Comparison of ENCODE assay signal across 9 cellular contexts in genomic region chr2:79040967-79041582, GRCh38. TPM values are rescaled to one million over a fixed set of nuclear protein-coding genes. Genes with fewer than 3 reads are reported as not detected.
DNase-seq lines count a peak whose midpoint lies in the region; ATAC-seq and TF ChIP-seq lines count a peak whose summit lies in the region.
"Had no signal": no experiment of that assay in that cellular context is flagged by ENCODE, and none has a peak within 500 bp of the region (broad histone marks: within the 10 kb centered on the region; RNA-seq: fewer than 3 reads in every experiment).

No MANE protein-coding gene starts in this region.

- no peak overlapping the region for H3K18ac ChIP-seq in IMR-90 (ENCODE audit: low read depth, low read length)

- no peak overlapping the region for H2AFZ ChIP-seq in IMR-90 (replicated peaks; ENCODE audit: low read length, poor library complexity)

- no peak overlapping the region for H2BK5ac ChIP-seq in IMR-90 (ENCODE audit: low read depth, low read length, poor library complexity, severe bottlenecking)

- TF ChIP-seq RAD21 in IMR-90 (IDR thresholded peaks at IDR 0.05; ENCODE audit: low read length) (peak; percentile 21; the same call in 1 of the 2 replicates), liver (IDR thresholded peaks at IDR 0.05) (peak; percentile 56 to 66)

- DNase-seq in D341Med (ENCODE audit: low spot score) (peak; percentile 45), IMR-90 (no peak), SW480 (ENCODE audit: low spot score) (peak; percentile 37), KG1 (lab: John Stamatoyannopoulos, UW) (no peak), omental fat pad (ENCODE audit: low spot score) (no peak)

- H3K4me3 ChIP-seq in IMR-90 (ENCODE audit: insufficient read depth, low read depth, low read length) (no peak overlapping the region), liver (ENCODE audit: low read depth in 1 of 3, low read length in 3 of 3) (no peak overlapping the region)

- H3K27me3 ChIP-seq in IMR-90 (ENCODE audit: control insufficient read depth, insufficient read depth, low read length) (no peaks in the 10 kb centered on the region), liver (ENCODE audit: control insufficient read depth in 4 of 4, insufficient read depth in 4 of 4, low read length in 3 of 4) (no peaks in the 10 kb centered on the region)

- H2BK15ac ChIP-seq in IMR-90 (ENCODE audit: low read depth, low read length): no peak overlapping the region

- H3K56ac ChIP-seq in IMR-90 (ENCODE audit: extremely low read depth, insufficient read depth, low read length): no peak overlapping the region

- H2BK20ac ChIP-seq in IMR-90 (ENCODE audit: low read depth, low read length): no peak overlapping the region

- no peak overlapping the region for H3K4ac ChIP-seq in IMR-90 (ENCODE audit: low read depth, low read length)

- no TSS peak for BruUV-seq in IMR-90 (replicated peaks; lab: Mats Ljungman, UMichigan)

- no peak overlapping the region for H3K4me2 ChIP-seq in IMR-90 (ENCODE audit: low read depth, low read length)

- H3K14ac ChIP-seq in IMR-90 (replicated peaks; ENCODE audit: low read depth, low read length): no peak overlapping the region

- H3K9ac ChIP-seq in IMR-90 (ENCODE audit: low read depth, low read length) (no peak overlapping the region), liver (ENCODE audit: low read depth in 1 of 2, low read length in 2 of 2) (no peak overlapping the region)

- CTCF ChIA-PET in IMR-90 (lab: Yijun Ruan, JAX): interaction anchor here (0.7 kb wide), 1 partner anchor 220 kb away, joined by 6 read pairs; no protein-coding TSS in a partner anchor

- ATAC-seq in IMR-90 (ENCODE audit: low read depth) (no peak), omental fat pad (ENCODE audit: low FRiP score) (no peak), GM21447 (IDR thresholded peaks at IDR 0.05; ENCODE audit: unreplicated experiment) (no peak), GM21825 (IDR thresholded peaks at IDR 0.05; ENCODE audit: unreplicated experiment) (no peak)

- H3K4me1 ChIP-seq in IMR-90 (ENCODE audit: control insufficient read depth, insufficient read depth, low read length) (no peaks in the 10 kb centered on the region), liver (ENCODE audit: control insufficient read depth in 4 of 4, insufficient read depth in 4 of 4, low read length in 3 of 4) (no peaks in the 10 kb centered on the region)

- H4K20me1 ChIP-seq in IMR-90 (ENCODE audit: insufficient read depth, low read length): no peaks in the 10 kb centered on the region

- H3K27ac ChIP-seq in IMR-90 (ENCODE audit: insufficient read depth, low read length) (no peak overlapping the region), liver (ENCODE audit: low read depth in 1 of 2, low read length in 2 of 2) (no peak overlapping the region)

- dilution Hi-C loops in IMR-90 (cut with HindIII; ENCODE audit: low sequenced_read_pairs, unreplicated experiment): no loop called here

- no peaks in the 10 kb centered on the region for H3K9me1 ChIP-seq in IMR-90 (ENCODE audit: insufficient read depth, low read length)

- no peak overlapping the region for H3K23ac ChIP-seq in IMR-90 (ENCODE audit: low read depth, low read length)

- no peaks in the 10 kb centered on the region for H3K36me3 ChIP-seq in IMR-90 (ENCODE audit: control insufficient read depth, insufficient read depth, low read length)
- no peaks in the 10 kb centered on the region for H3K36me3 ChIP-seq in liver (ENCODE audit: control insufficient read depth in 4 of 4, insufficient read depth in 3 of 4, low read depth in 1 of 4, low read length in 3 of 4)

- H4K5ac ChIP-seq in IMR-90 (ENCODE audit: low read depth, low read length): no peak overlapping the region

- intact Hi-C loops in IMR-90 (cut with micrococcal nuclease): no loop called here

- no peak overlapping the region for H2AK9ac ChIP-seq in IMR-90 (replicated peaks; ENCODE audit: low read depth, low read length, poor library complexity)

- in situ Hi-C loops in IMR-90 (cut with MboI; ENCODE audit: low sequenced_read_pairs): no loop called here

- peaks cover 8% of the 10 kb centered on the region for H3K9me3 ChIP-seq in IMR-90 (ENCODE audit: control insufficient read depth, insufficient read depth, low read length)
- no peaks in the 10 kb centered on the region for H3K9me3 ChIP-seq in liver (ENCODE audit: control insufficient read depth in 4 of 4, low read length in 3 of 4)

- H3K79me1 ChIP-seq in IMR-90 (ENCODE audit: low read depth in 1 of 2, low read length in 2 of 2): no peaks in the 10 kb centered on the region

- TF ChIP-seq CTCF in IMR-90 (conservative IDR thresholded peaks at IDR 0.05; ENCODE audit: low read depth, low read length) (0 out of 2 replicates have a peak, but pooled peaks have one; percentile 16), liver (IDR thresholded peaks at IDR 0.05; ENCODE audit: low read depth, low read length, missing input control) (peak; percentile 33), omental fat pad (IDR thresholded peaks at IDR 0.05) (no peak)

- WGBS in IMR-90 (ENCODE audit: extremely low coverage in 2 of 2, insufficient read length in 1 of 2), 2 experiments: 100% methylated on average over 1 of the region's 4 CpGs; no CpG with 5 or more reads in 1 of the 2 experiments
- 18% methylated on average over 4 of the region's 4 CpGs for WGBS in liver

- no peak overlapping the region for H4K91ac ChIP-seq in IMR-90 (ENCODE audit: insufficient read depth, low read depth, low read length)

- no peak overlapping the region for H2BK120ac ChIP-seq in IMR-90 (ENCODE audit: low read depth, low read length)

- H4K8ac ChIP-seq in IMR-90 (ENCODE audit: low read depth in 2 of 2, low read length in 2 of 2): no peak overlapping the region

- TF ChIP-seq POLR2A in IMR-90 (IDR thresholded peaks at IDR 0.05; ENCODE audit: low read depth, low read length): no peak

- POLR2A ChIA-PET in IMR-90 (lab: Charles Lee; ENCODE audit: unreplicated experiment): no interaction called here

- no peak overlapping the region for H2AK5ac ChIP-seq in IMR-90 (ENCODE audit: low read depth, low read length)

TF ChIP-seq in IMR-90, 13 proteins besides CTCF, POLR2A, EP300 and RAD21:
- TF ChIP-seq NFE2L2 (IDR thresholded peaks at IDR 0.05; ENCODE audit: low read depth, low read length) (no peak), CHD1 (IDR thresholded peaks at IDR 0.05; ENCODE audit: low read depth, low read length) (no peak), FOS (IDR thresholded peaks at IDR 0.05; ENCODE audit: low read depth, low read length) (no peak)

TF ChIP-seq in liver, 16 proteins besides CTCF, POLR2A, EP300 and RAD21:
- TF ChIP-seq HNF4G (IDR thresholded peaks at IDR 0.05): no peak
- TF ChIP-seq FOXA1 (IDR thresholded peaks at IDR 0.05): no peak
- no peak for TF ChIP-seq FOXA2 (IDR thresholded peaks at IDR 0.05)

RNA-seq across cellular contexts. Expression of gene REG3G, which starts 15.6 kb away (rescaled TPM):
- total RNA-seq in IMR-90 (2012; rRNA removed) (not detected in 2 replicates), liver (under 1 TPM in 1 of 2 donors, not detected in 1; 0.28 TPM), omental fat pad (under 1 TPM in 1 of 4 donors, not detected in 3; 0.65 TPM)
- polyA plus RNA-seq in IMR-90 (2012; rRNA removed) (not detected in 2 replicates), liver (not detected)
- not detected in 2 replicates for polyA plus RNA-seq in IMR-90 (2012; cell fraction: cytosol; rRNA removed)
- polyA plus RNA-seq in IMR-90 (2012; cell fraction: nucleus; rRNA removed; ENCODE audit: low replicate concordance): not detected in 2 replicates
- total RNA-seq: frontal cortex had no signal

RNA-seq across cellular contexts. Expression of gene REG1B, which starts 46.7 kb away (rescaled TPM):
- total RNA-seq in IMR-90 (2012; rRNA removed) (not detected in 2 replicates), liver (not detected), omental fat pad (not detected)
- polyA plus RNA-seq in IMR-90 (2012; rRNA removed) (not detected in 2 replicates), liver (under 1 TPM in 1 of 2 donors, not detected in 1; 0.18 TPM)
- polyA plus RNA-seq in IMR-90 (2012; cell fraction: cytosol; rRNA removed): not detected in 2 replicates
- not detected in 2 replicates for polyA plus RNA-seq in IMR-90 (2012; cell fraction: nucleus; rRNA removed; ENCODE audit: low replicate concordance)
- total RNA-seq: frontal cortex had no signal

Comparison
In these comparisons a context has a peak if more than half of its experiments do, and no peak if none do; other contexts are left out.
1. DNase-seq: peak in D341Med (single experiment) and SW480 (single experiment); none in IMR-90 (single experiment), KG1 (single experiment) and omental fat pad (single experiment).
2. CTCF ChIP-seq: peak in IMR-90 (single experiment) and liver (single experiment); none in omental fat pad (0 of 3).